ENCODE assay signal across 22 cellular contexts in genomic region chr1:60995093-60995492, GRCh38.
"Had no signal": no experiment of that assay in that cellular context is flagged by ENCODE, and none has a peak within 500 bp of the region (broad histone marks: within the 10 kb centered on the region; RNA-seq: fewer than 3 reads in every experiment).

No MANE protein-coding gene starts in this region.

- DNase-seq: colonic mucosa; cortex of kidney; effector CD8-positive, alpha-beta T cell; effector memory CD8-positive, alpha-beta T cell; endodermal cell; esophagus squamous epithelium; foreskin melanocyte; gastrocnemius medialis; glutamatergic neuron; head of caudate nucleus; heart right ventricle; hippocampal formation; left cardiac atrium; left lung; left ventricle myocardium superior; lower lobe of right lung; mesenchymal stem cell; mucosa of descending colon had no signal

- H3K36me3 ChIP-seq: colonic mucosa, esophagus squamous epithelium, gastrocnemius medialis, heart right ventricle, left lung, lower lobe of right lung had no signal

- H3K27ac ChIP-seq: colonic mucosa, epithelial cell of prostate, gastrocnemius medialis, heart right ventricle, left lung, lower lobe of right lung had no signal

- FAIRE-seq: endometrium, islet of Langerhans, keratinocyte had no signal

- H3K4me3 ChIP-seq: colonic mucosa, esophagus squamous epithelium, gastrocnemius medialis, heart right ventricle, left lung, lower lobe of right lung, mucosa of descending colon had no signal

- H3K27me3 ChIP-seq: colonic mucosa, gastrocnemius medialis, heart right ventricle, left lung had no signal

- H3K9me3 ChIP-seq: colonic mucosa, esophagus squamous epithelium, gastrocnemius medialis, heart right ventricle, left lung, lower lobe of right lung, mucosa of descending colon had no signal

- ATAC-seq: effector memory CD8-positive, alpha-beta T cell; gastrocnemius medialis; heart right ventricle; left cardiac atrium; left lung; left ventricle myocardium superior; lower lobe of right lung; mucosa of descending colon had no signal

- H3K4me1 ChIP-seq: colonic mucosa, left lung had no signal
